12 cellular contexts compared by ENCODE assay signal in the genomic region with DNA sequence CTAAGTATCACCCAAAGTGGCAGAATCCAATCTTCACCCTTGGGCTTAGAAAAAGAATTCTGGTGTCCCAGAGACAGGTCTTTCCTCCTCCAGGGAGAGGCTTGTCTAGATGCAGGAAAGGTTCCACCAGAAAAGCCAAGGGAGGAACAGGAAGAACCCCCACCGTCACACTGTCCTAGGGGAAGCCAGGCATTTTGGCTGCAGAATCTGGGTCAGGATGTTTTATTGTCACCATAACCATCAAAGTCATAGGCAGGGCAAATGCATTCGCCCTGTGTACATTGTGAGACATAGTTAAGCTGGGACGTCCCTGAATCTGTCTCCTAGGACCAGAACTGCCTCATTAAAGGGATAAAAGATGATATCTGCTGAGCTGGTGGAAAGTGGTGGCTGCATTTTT.
DNase-seq lines count a peak whose midpoint lies in the region; ATAC-seq and TF ChIP-seq lines count a peak whose summit lies in the region.
"Had no signal": no experiment of that assay in that cellular context is flagged by ENCODE, and none has a peak within 500 bp of the region (broad histone marks: within the 10 kb centered on the region; RNA-seq: fewer than 3 reads in every experiment).

No MANE protein-coding gene starts in this region.

- H3K27ac Mint-ChIP-seq in GM23338 (no peak overlapping the region), type B pancreatic cell (no peak overlapping the region), HFFc6 (no peak overlapping the region)
- H3K27ac Mint-ChIP-seq: CD4-positive, alpha-beta memory T cell had no signal

- H3K4me1 Mint-ChIP-seq in GM23338 (peaks cover 29% of the 10 kb centered on the region), type B pancreatic cell (ENCODE audit: unreplicated experiment) (peaks cover 27% of the 10 kb centered on the region), HFFc6 (ENCODE audit: low read depth) (peaks cover 14% of the 10 kb centered on the region)

- no peak overlapping the region for H3K4me3 ChIP-seq in GM23338
- H3K4me3 ChIP-seq in neural cell (ENCODE audit: low read length), result peak overlapping the region; percentile 69
- no peak overlapping the region for H3K4me3 ChIP-seq in MG63
- H3K4me3 ChIP-seq: GM23248 had no signal

- H3K36me3 ChIP-seq in GM23338 (ENCODE audit: insufficient read depth) (no peaks in the 10 kb centered on the region), neural cell (ENCODE audit: insufficient read depth, low read length) (no peaks in the 10 kb centered on the region), MG63 (no peaks in the 10 kb centered on the region)
- H3K36me3 ChIP-seq: BE2C had no signal

- H2AFZ ChIP-seq in GM23338 (no peak overlapping the region), neural cell (ENCODE audit: low read depth, low read length) (no peak overlapping the region)

- no peaks in the 10 kb centered on the region for H3K9me3 ChIP-seq in neural cell (ENCODE audit: low read length)
- H3K9me3 ChIP-seq in MG63, result no peaks in the 10 kb centered on the region
- H3K9me3 ChIP-seq: BE2C had no signal

- H3K4me2 ChIP-seq in GM23338 (no peak overlapping the region; the same call in 1 of the 2 replicates), neural cell (ENCODE audit: low read length) (no peak overlapping the region)

- DNase-seq in GM23338 (ENCODE audit: low spot score) (no peak), cerebellar cortex (ENCODE audit: low spot score) (peak; percentile 71), type B pancreatic cell (ENCODE audit: extremely low spot score, unreplicated experiment) (no peak), MG63 (no peak), HFFc6 (no peak)
- DNase-seq: BE2C, GDM1 had no signal

- no peaks in the 10 kb centered on the region for H3K9me2 ChIP-seq in GM23338 (ENCODE audit: insufficient read depth)
- H3K9me2 ChIP-seq in neural cell (ENCODE audit: insufficient read depth, low read length), result no peaks in the 10 kb centered on the region

- TF ChIP-seq CTCF in GM23338 (conservative IDR thresholded peaks at IDR 0.05; ENCODE audit: low read depth in 2 of 2) (no peak), neural cell (IDR thresholded peaks at IDR 0.05; ENCODE audit: poor library complexity, severe bottlenecking) (no peak), type B pancreatic cell (conservative IDR thresholded peaks at IDR 0.05) (no peak), HFFc6 (IDR thresholded peaks at IDR 0.05) (no peak)

- TF ChIP-seq RAD21 in neural cell (conservative IDR thresholded peaks at IDR 0.05), result no peak

- H3K4me3 Mint-ChIP-seq in GM23338 (peak overlapping the region; percentile 82; the same call in 1 of the 3 replicates), type B pancreatic cell (peak overlapping the region; percentile 89), HFFc6 (no peak overlapping the region)
- H3K4me3 Mint-ChIP-seq: CD4-positive, alpha-beta memory T cell had no signal

- H3K4me1 ChIP-seq in GM23338 (ENCODE audit: insufficient read depth), result peaks cover 15% of the 10 kb centered on the region
- H3K4me1 ChIP-seq: BE2C had no signal

- H3K79me2 ChIP-seq in GM23338 (replicated peaks; ENCODE audit: insufficient read depth), result no peaks in the 10 kb centered on the region
- H3K79me2 ChIP-seq in neural cell (replicated peaks; ENCODE audit: insufficient read depth, low read length), result no peaks in the 10 kb centered on the region

- peaks cover 25% of the 10 kb centered on the region for H3K27me3 Mint-ChIP-seq in GM23338 (ENCODE audit: insufficient read depth, low read depth, poor library complexity)
- H3K27me3 Mint-ChIP-seq in type B pancreatic cell, result peaks cover 82% of the 10 kb centered on the region
- H3K27me3 Mint-ChIP-seq in HFFc6 (ENCODE audit: insufficient read depth), result peaks cover 3% of the 10 kb centered on the region; the same call in 1 of the 2 replicates

- ATAC-seq in GM23338 (no peak), GM21447 (IDR thresholded peaks at IDR 0.05; ENCODE audit: unreplicated experiment) (no peak)

- peaks cover 35% of the 10 kb centered on the region for H3K27me3 ChIP-seq in GM23338 (ENCODE audit: insufficient read depth)
- H3K27me3 ChIP-seq in neural cell (ENCODE audit: insufficient read depth, low read depth, low read length), result peaks cover 19% of the 10 kb centered on the region
- H3K27me3 ChIP-seq in MG63, result peaks cover 20% of the 10 kb centered on the region
- H3K27me3 ChIP-seq: BE2C had no signal

- H3K27ac ChIP-seq in GM23338 (ENCODE audit: low read depth) (no peak overlapping the region), neural cell (ENCODE audit: low read length) (no peak overlapping the region)
- H3K27ac ChIP-seq: C4-2B, GM23248 had no signal

- H3K9me3 Mint-ChIP-seq in GM23338, result no peaks in the 10 kb centered on the region
- H3K9me3 Mint-ChIP-seq in type B pancreatic cell, result no peaks in the 10 kb centered on the region
- H3K9me3 Mint-ChIP-seq in HFFc6, result no peaks in the 10 kb centered on the region

- TF ChIP-seq EP300 in neural cell (conservative IDR thresholded peaks at IDR 0.05; ENCODE audit: poor library complexity, severe bottlenecking), result no peak

- no peaks in the 10 kb centered on the region for H4K20me1 ChIP-seq in GM23338 (replicated peaks; ENCODE audit: insufficient read depth)
- no peaks in the 10 kb centered on the region for H4K20me1 ChIP-seq in neural cell (ENCODE audit: insufficient read depth)

- no peak overlapping the region for H3K9ac ChIP-seq in neural cell (ENCODE audit: low read length)
- H3K9ac ChIP-seq: GM23248 had no signal

- H3F3A ChIP-seq in GM23338 (replicated peaks; ENCODE audit: low read depth) (0 out of 2 replicates have a peak, but pooled peaks cover 4% of the 10 kb centered on the region), neural cell (ENCODE audit: insufficient read depth, low read length, poor library complexity, severe bottlenecking) (no peaks in the 10 kb centered on the region)

- H3K36me3 Mint-ChIP-seq in GM23338 (ENCODE audit: low read depth) (no peaks in the 10 kb centered on the region; the same call in 2 of the 3 replicates), type B pancreatic cell (no peaks in the 10 kb centered on the region), HFFc6 (ENCODE audit: low read depth) (no peaks in the 10 kb centered on the region)
- H3K36me3 Mint-ChIP-seq: CD4-positive, alpha-beta memory T cell had no signal

TF ChIP-seq in neural cell, 6 proteins besides CTCF, POLR2A, EP300 and RAD21:
- TF ChIP-seq POLR2AphosphoS5 (IDR thresholded peaks at IDR 0.05), result no peak
- TF ChIP-seq REST (IDR thresholded peaks at IDR 0.05; ENCODE audit: borderline replicate concordance), result no peak
- no peak for TF ChIP-seq TAF1 (IDR thresholded peaks at IDR 0.05; ENCODE audit: low read depth)
